ENCODE assay signal across 1 cellular context in the genomic region with DNA sequence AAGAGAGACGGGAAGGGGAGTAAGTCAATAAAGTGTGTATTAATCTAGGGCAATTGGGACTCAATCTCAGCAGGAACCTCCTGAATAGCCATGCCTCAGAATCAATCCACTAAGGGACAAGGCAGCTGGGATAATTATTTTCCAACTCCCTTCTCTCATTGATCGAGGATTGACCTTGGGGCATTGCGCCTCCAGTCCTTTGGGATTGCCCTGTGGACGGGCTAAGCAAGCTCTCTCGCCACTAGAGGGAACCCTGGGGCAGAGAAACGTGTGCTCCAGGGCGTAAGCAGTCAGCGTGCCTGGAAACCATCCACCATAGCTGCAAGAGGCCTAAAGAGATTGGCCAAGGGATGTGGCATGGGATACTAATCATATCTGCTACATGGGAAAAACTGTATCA.
TF ChIP-seq lines count a peak whose summit lies in the region.

No MANE protein-coding gene starts in this region.

TF ChIP-seq in K562, 482 proteins besides CTCF, POLR2A, EP300 and RAD21 (continued from another document and continues in another):
- TF ChIP-seq, protein P1, sequence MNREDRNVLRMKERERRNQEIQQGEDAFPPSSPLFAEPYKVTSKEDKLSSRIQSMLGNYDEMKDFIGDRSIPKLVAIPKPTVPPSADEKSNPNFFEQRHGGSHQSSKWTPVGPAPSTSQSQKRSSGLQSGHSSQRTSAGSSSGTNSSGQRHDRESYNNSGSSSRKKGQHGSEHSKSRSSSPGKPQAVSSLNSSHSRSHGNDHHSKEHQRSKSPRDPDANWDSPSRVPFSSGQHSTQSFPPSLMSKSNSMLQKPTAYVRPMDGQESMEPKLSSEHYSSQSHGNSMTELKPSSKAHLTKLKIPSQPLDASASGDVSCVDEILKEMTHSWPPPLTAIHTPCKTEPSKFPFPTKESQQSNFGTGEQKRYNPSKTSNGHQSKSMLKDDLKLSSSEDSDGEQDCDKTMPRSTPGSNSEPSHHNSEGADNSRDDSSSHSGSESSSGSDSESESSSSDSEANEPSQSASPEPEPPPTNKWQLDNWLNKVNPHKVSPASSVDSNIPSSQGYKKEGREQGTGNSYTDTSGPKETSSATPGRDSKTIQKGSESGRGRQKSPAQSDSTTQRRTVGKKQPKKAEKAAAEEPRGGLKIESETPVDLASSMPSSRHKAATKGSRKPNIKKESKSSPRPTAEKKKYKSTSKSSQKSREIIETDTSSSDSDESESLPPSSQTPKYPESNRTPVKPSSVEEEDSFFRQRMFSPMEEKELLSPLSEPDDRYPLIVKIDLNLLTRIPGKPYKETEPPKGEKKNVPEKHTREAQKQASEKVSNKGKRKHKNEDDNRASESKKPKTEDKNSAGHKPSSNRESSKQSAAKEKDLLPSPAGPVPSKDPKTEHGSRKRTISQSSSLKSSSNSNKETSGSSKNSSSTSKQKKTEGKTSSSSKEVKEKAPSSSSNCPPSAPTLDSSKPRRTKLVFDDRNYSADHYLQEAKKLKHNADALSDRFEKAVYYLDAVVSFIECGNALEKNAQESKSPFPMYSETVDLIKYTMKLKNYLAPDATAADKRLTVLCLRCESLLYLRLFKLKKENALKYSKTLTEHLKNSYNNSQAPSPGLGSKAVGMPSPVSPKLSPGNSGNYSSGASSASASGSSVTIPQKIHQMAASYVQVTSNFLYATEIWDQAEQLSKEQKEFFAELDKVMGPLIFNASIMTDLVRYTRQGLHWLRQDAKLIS (CRISPR knock-in tag; IDR thresholded peaks at IDR 0.05) = no peak
- TF ChIP-seq, protein P2, sequence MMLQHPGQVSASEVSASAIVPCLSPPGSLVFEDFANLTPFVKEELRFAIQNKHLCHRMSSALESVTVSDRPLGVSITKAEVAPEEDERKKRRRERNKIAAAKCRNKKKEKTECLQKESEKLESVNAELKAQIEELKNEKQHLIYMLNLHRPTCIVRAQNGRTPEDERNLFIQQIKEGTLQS (IDR thresholded peaks at IDR 0.05) = no peak
- TF ChIP-seq, protein P2 (CRISPR knock-in tag; conservative IDR thresholded peaks at IDR 0.05) = no peak
- TF ChIP-seq, protein P3, sequence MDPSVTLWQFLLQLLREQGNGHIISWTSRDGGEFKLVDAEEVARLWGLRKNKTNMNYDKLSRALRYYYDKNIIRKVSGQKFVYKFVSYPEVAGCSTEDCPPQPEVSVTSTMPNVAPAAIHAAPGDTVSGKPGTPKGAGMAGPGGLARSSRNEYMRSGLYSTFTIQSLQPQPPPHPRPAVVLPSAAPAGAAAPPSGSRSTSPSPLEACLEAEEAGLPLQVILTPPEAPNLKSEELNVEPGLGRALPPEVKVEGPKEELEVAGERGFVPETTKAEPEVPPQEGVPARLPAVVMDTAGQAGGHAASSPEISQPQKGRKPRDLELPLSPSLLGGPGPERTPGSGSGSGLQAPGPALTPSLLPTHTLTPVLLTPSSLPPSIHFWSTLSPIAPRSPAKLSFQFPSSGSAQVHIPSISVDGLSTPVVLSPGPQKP (CRISPR knock-in tag; IDR thresholded peaks at IDR 0.05) = no peak
- TF ChIP-seq MIER1 (IDR thresholded peaks at IDR 0.05; ENCODE audit: low read depth) (no peak), MYC (IDR thresholded peaks at IDR 0.05; ENCODE audit: low read depth, low read length) (peak; percentile 40; the same call in 1 of the 2 replicates), MYC (CRISPR knock-in tag; IDR thresholded peaks at IDR 0.05; ENCODE audit: borderline replicate concordance, low read depth) (no peak), BMI1 (IDR thresholded peaks at IDR 0.05; ENCODE audit: low read length) (no peak), MCM3 (IDR thresholded peaks at IDR 0.05) (no peak), IRF2 (CRISPR knock-in tag; IDR thresholded peaks at IDR 0.05) (no peak), ZNF140 (CRISPR knock-in tag; IDR thresholded peaks at IDR 0.05) (no peak), KLF16 (IDR thresholded peaks at IDR 0.05) (no peak), ZNF436 (CRISPR knock-in tag; IDR thresholded peaks at IDR 0.05) (no peak), ZNF217 (CRISPR knock-in tag; IDR thresholded peaks at IDR 0.05) (no peak), BHLHE40 (IDR thresholded peaks at IDR 0.05; ENCODE audit: low read length) (peak; percentile 36; the same call in 1 of the 2 replicates), CREM (IDR thresholded peaks at IDR 0.05; ENCODE audit: low read depth) (peak; percentile 43; the same call in 1 of the 2 replicates), FOXM1 (IDR thresholded peaks at IDR 0.05; ENCODE audit: low read depth) (no peak), FOXM1 (CRISPR knock-in tag; IDR thresholded peaks at IDR 0.05; ENCODE audit: low read depth) (no peak), ZNF76 (CRISPR knock-in tag; IDR thresholded peaks at IDR 0.05; ENCODE audit: borderline replicate concordance) (no peak)
- TF ChIP-seq, protein P4, sequence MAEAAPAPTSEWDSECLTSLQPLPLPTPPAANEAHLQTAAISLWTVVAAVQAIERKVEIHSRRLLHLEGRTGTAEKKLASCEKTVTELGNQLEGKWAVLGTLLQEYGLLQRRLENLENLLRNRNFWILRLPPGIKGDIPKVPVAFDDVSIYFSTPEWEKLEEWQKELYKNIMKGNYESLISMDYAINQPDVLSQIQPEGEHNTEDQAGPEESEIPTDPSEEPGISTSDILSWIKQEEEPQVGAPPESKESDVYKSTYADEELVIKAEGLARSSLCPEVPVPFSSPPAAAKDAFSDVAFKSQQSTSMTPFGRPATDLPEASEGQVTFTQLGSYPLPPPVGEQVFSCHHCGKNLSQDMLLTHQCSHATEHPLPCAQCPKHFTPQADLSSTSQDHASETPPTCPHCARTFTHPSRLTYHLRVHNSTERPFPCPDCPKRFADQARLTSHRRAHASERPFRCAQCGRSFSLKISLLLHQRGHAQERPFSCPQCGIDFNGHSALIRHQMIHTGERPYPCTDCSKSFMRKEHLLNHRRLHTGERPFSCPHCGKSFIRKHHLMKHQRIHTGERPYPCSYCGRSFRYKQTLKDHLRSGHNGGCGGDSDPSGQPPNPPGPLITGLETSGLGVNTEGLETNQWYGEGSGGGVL (CRISPR knock-in tag; IDR thresholded peaks at IDR 0.05) = no peak
- TF ChIP-seq, protein P5, sequence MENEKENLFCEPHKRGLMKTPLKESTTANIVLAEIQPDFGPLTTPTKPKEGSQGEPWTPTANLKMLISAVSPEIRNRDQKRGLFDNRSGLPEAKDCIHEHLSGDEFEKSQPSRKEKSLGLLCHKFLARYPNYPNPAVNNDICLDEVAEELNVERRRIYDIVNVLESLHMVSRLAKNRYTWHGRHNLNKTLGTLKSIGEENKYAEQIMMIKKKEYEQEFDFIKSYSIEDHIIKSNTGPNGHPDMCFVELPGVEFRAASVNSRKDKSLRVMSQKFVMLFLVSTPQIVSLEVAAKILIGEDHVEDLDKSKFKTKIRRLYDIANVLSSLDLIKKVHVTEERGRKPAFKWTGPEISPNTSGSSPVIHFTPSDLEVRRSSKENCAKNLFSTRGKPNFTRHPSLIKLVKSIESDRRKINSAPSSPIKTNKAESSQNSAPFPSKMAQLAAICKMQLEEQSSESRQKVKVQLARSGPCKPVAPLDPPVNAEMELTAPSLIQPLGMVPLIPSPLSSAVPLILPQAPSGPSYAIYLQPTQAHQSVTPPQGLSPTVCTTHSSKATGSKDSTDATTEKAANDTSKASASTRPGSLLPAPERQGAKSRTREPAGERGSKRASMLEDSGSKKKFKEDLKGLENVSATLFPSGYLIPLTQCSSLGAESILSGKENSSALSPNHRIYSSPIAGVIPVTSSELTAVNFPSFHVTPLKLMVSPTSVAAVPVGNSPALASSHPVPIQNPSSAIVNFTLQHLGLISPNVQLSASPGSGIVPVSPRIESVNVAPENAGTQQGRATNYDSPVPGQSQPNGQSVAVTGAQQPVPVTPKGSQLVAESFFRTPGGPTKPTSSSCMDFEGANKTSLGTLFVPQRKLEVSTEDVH (IDR thresholded peaks at IDR 0.05; ENCODE audit: low read depth, partially characterized antibody) = no peak
- TF ChIP-seq, protein P6, sequence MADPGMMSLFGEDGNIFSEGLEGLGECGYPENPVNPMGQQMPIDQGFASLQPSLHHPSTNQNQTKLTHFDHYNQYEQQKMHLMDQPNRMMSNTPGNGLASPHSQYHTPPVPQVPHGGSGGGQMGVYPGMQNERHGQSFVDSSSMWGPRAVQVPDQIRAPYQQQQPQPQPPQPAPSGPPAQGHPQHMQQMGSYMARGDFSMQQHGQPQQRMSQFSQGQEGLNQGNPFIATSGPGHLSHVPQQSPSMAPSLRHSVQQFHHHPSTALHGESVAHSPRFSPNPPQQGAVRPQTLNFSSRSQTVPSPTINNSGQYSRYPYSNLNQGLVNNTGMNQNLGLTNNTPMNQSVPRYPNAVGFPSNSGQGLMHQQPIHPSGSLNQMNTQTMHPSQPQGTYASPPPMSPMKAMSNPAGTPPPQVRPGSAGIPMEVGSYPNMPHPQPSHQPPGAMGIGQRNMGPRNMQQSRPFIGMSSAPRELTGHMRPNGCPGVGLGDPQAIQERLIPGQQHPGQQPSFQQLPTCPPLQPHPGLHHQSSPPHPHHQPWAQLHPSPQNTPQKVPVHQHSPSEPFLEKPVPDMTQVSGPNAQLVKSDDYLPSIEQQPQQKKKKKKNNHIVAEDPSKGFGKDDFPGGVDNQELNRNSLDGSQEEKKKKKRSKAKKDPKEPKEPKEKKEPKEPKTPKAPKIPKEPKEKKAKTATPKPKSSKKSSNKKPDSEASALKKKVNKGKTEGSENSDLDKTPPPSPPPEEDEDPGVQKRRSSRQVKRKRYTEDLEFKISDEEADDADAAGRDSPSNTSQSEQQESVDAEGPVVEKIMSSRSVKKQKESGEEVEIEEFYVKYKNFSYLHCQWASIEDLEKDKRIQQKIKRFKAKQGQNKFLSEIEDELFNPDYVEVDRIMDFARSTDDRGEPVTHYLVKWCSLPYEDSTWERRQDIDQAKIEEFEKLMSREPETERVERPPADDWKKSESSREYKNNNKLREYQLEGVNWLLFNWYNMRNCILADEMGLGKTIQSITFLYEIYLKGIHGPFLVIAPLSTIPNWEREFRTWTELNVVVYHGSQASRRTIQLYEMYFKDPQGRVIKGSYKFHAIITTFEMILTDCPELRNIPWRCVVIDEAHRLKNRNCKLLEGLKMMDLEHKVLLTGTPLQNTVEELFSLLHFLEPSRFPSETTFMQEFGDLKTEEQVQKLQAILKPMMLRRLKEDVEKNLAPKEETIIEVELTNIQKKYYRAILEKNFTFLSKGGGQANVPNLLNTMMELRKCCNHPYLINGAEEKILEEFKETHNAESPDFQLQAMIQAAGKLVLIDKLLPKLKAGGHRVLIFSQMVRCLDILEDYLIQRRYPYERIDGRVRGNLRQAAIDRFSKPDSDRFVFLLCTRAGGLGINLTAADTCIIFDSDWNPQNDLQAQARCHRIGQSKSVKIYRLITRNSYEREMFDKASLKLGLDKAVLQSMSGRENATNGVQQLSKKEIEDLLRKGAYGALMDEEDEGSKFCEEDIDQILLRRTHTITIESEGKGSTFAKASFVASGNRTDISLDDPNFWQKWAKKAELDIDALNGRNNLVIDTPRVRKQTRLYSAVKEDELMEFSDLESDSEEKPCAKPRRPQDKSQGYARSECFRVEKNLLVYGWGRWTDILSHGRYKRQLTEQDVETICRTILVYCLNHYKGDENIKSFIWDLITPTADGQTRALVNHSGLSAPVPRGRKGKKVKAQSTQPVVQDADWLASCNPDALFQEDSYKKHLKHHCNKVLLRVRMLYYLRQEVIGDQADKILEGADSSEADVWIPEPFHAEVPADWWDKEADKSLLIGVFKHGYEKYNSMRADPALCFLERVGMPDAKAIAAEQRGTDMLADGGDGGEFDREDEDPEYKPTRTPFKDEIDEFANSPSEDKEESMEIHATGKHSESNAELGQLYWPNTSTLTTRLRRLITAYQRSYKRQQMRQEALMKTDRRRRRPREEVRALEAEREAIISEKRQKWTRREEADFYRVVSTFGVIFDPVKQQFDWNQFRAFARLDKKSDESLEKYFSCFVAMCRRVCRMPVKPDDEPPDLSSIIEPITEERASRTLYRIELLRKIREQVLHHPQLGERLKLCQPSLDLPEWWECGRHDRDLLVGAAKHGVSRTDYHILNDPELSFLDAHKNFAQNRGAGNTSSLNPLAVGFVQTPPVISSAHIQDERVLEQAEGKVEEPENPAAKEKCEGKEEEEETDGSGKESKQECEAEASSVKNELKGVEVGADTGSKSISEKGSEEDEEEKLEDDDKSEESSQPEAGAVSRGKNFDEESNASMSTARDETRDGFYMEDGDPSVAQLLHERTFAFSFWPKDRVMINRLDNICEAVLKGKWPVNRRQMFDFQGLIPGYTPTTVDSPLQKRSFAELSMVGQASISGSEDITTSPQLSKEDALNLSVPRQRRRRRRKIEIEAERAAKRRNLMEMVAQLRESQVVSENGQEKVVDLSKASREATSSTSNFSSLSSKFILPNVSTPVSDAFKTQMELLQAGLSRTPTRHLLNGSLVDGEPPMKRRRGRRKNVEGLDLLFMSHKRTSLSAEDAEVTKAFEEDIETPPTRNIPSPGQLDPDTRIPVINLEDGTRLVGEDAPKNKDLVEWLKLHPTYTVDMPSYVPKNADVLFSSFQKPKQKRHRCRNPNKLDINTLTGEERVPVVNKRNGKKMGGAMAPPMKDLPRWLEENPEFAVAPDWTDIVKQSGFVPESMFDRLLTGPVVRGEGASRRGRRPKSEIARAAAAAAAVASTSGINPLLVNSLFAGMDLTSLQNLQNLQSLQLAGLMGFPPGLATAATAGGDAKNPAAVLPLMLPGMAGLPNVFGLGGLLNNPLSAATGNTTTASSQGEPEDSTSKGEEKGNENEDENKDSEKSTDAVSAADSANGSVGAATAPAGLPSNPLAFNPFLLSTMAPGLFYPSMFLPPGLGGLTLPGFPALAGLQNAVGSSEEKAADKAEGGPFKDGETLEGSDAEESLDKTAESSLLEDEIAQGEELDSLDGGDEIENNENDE (IDR thresholded peaks at IDR 0.05; ENCODE audit: low read depth, low read length) = no peak
- TF ChIP-seq, protein P7, sequence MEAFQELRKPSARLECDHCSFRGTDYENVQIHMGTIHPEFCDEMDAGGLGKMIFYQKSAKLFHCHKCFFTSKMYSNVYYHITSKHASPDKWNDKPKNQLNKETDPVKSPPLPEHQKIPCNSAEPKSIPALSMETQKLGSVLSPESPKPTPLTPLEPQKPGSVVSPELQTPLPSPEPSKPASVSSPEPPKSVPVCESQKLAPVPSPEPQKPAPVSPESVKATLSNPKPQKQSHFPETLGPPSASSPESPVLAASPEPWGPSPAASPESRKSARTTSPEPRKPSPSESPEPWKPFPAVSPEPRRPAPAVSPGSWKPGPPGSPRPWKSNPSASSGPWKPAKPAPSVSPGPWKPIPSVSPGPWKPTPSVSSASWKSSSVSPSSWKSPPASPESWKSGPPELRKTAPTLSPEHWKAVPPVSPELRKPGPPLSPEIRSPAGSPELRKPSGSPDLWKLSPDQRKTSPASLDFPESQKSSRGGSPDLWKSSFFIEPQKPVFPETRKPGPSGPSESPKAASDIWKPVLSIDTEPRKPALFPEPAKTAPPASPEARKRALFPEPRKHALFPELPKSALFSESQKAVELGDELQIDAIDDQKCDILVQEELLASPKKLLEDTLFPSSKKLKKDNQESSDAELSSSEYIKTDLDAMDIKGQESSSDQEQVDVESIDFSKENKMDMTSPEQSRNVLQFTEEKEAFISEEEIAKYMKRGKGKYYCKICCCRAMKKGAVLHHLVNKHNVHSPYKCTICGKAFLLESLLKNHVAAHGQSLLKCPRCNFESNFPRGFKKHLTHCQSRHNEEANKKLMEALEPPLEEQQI (IDR thresholded peaks at IDR 0.05) = no peak
